Comparison of ENCODE assay signal across 1 cellular context in the genomic region with DNA sequence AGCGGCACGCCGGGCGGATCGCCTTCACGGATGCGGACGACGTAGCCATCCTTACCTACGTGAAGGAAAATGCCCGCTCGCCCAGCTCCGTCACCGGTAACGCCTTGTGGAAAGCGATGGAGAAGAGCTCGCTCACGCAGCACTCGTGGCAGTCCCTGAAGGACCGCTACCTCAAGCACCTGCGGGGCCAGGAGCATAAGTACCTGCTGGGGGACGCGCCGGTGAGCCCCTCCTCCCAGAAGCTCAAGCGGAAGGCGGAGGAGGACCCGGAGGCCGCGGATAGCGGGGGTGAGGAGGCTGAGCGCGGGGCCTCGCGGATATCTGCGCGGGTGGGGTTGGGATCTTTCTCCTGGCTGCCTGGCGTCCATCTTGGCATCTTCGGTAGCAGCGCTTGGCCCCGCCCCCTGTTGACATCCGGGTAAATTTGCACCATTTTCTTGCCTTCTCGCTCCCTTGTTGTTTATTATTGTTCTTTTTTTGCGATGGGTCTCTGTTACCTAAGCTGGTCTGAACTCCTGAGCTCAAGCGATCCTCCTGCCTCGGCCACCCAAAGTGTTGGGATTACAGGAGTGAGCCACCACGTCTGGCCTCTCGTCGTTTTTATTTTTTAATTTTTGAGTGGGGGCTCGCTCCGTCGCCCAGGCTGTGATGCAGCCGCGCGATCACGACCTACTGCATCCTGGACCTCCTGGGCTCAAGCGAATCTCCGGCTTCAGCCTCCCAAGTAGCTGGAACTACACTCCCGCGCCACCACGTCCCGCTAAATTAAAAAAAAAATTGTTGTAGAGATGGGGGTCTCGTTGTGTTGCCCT.
TF ChIP-seq lines count a peak whose summit lies in the region.

No MANE protein-coding gene starts in this region.

TF ChIP-seq in HepG2, 621 proteins besides CTCF, POLR2A, EP300 and RAD21 (continues in another document):
- TF ChIP-seq REL (CRISPR knock-in tag; conservative IDR thresholded peaks at IDR 0.05) (no peak), ZNF530 (CRISPR knock-in tag; IDR thresholded peaks at IDR 0.05; ENCODE audit: low read depth) (no peak), CBFB (CRISPR knock-in tag; IDR thresholded peaks at IDR 0.05) (peak; percentile 49; the same call in 1 of the 2 replicates), ISX (CRISPR knock-in tag; conservative IDR thresholded peaks at IDR 0.05) (no peak), ZSCAN9 (CRISPR knock-in tag; IDR thresholded peaks at IDR 0.05; ENCODE audit: borderline replicate concordance) (no peak; the same call in 1 of the 2 replicates), SIN3B (IDR thresholded peaks at IDR 0.05; ENCODE audit: low read length) (no peak; the same call in 1 of the 2 replicates), CHD4 (IDR thresholded peaks at IDR 0.05; ENCODE audit: borderline replicate concordance, low read length) (no peak), RFXANK (CRISPR knock-in tag; IDR thresholded peaks at IDR 0.05) (no peak), YY1 (IDR thresholded peaks at IDR 0.05; ENCODE audit: insufficient read depth, insufficient replicate concordance, low read depth, low read length) (peak; percentile 94), MAF1 (CRISPR knock-in tag; IDR thresholded peaks at IDR 0.05; ENCODE audit: borderline replicate concordance) (no peak), CBX5 (CRISPR knock-in tag; IDR thresholded peaks at IDR 0.05; ENCODE audit: borderline replicate concordance) (0 out of 2 replicates have a peak, but pooled peaks have one; percentile 17), ZNF260 (CRISPR knock-in tag; IDR thresholded peaks at IDR 0.05; ENCODE audit: borderline replicate concordance, low read depth) (no peak), ATF1 (CRISPR knock-in tag; IDR thresholded peaks at IDR 0.05) (no peak), ZNF839 (CRISPR knock-in tag; IDR thresholded peaks at IDR 0.05; ENCODE audit: borderline replicate concordance) (no peak), ZMAT3 (CRISPR knock-in tag; conservative IDR thresholded peaks at IDR 0.05) (0 out of 2 replicates have a peak, but pooled peaks have one; percentile 20), KAT2B (IDR thresholded peaks at IDR 0.05; ENCODE audit: borderline replicate concordance, low read depth, low read length) (no peak), ZNF331 (CRISPR knock-in tag; IDR thresholded peaks at IDR 0.05) (no peak), ZNF337 (CRISPR knock-in tag; IDR thresholded peaks at IDR 0.05; ENCODE audit: borderline replicate concordance, low read depth) (no peak), SP1 (IDR thresholded peaks at IDR 0.05) (no peak), SP1 (CRISPR knock-in tag; IDR thresholded peaks at IDR 0.05) (peak; percentile 48; the same call in 1 of the 2 replicates), NFKBIZ (CRISPR knock-in tag; IDR thresholded peaks at IDR 0.05) (no peak), FOXO1 (CRISPR knock-in tag; IDR thresholded peaks at IDR 0.05) (0 out of 2 replicates have a peak, but pooled peaks have one; percentile 7), IRX3 (CRISPR knock-in tag; IDR thresholded peaks at IDR 0.05; ENCODE audit: borderline replicate concordance, low read depth) (0 out of 2 replicates have a peak, but pooled peaks have one; percentile 58), ZBTB7A (CRISPR knock-in tag; IDR thresholded peaks at IDR 0.05) (no peak), ATF7 (IDR thresholded peaks at IDR 0.05) (no peak), ATF7 (CRISPR knock-in tag; IDR thresholded peaks at IDR 0.05) (no peak), ZSCAN12 (CRISPR knock-in tag; IDR thresholded peaks at IDR 0.05) (no peak), ZNF772 (CRISPR knock-in tag; IDR thresholded peaks at IDR 0.05) (peak; percentile 51; the same call in 1 of the 2 replicates), ZFP36 (IDR thresholded peaks at IDR 0.05; ENCODE audit: borderline replicate concordance, low read depth, low read length, partially characterized antibody) (no peak)
- TF ChIP-seq, protein P1, sequence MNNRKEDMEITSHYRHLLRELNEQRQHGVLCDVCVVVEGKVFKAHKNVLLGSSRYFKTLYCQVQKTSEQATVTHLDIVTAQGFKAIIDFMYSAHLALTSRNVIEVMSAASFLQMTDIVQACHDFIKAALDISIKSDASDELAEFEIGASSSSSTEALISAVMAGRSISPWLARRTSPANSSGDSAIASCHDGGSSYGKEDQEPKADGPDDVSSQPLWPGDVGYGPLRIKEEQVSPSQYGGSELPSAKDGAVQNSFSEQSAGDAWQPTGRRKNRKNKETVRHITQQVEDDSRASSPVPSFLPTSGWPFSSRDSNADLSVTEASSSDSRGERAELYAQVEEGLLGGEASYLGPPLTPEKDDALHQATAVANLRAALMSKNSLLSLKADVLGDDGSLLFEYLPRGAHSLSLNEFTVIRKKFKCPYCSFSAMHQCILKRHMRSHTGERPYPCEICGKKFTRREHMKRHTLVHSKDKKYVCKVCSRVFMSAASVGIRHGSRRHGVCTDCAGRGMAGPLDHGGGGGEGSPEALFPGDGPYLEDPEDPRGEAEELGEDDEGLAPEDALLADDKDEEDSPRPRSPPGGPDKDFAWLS (CRISPR knock-in tag; IDR thresholded peaks at IDR 0.05; ENCODE audit: borderline replicate concordance): no peak
- TF ChIP-seq, protein P2, sequence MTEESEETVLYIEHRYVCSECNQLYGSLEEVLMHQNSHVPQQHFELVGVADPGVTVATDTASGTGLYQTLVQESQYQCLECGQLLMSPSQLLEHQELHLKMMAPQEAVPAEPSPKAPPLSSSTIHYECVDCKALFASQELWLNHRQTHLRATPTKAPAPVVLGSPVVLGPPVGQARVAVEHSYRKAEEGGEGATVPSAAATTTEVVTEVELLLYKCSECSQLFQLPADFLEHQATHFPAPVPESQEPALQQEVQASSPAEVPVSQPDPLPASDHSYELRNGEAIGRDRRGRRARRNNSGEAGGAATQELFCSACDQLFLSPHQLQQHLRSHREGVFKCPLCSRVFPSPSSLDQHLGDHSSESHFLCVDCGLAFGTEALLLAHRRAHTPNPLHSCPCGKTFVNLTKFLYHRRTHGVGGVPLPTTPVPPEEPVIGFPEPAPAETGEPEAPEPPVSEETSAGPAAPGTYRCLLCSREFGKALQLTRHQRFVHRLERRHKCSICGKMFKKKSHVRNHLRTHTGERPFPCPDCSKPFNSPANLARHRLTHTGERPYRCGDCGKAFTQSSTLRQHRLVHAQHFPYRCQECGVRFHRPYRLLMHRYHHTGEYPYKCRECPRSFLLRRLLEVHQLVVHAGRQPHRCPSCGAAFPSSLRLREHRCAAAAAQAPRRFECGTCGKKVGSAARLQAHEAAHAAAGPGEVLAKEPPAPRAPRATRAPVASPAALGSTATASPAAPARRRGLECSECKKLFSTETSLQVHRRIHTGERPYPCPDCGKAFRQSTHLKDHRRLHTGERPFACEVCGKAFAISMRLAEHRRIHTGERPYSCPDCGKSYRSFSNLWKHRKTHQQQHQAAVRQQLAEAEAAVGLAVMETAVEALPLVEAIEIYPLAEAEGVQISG (CRISPR knock-in tag; IDR thresholded peaks at IDR 0.05): no peak; the same call in 1 of the 2 replicates
- TF ChIP-seq, protein P3, sequence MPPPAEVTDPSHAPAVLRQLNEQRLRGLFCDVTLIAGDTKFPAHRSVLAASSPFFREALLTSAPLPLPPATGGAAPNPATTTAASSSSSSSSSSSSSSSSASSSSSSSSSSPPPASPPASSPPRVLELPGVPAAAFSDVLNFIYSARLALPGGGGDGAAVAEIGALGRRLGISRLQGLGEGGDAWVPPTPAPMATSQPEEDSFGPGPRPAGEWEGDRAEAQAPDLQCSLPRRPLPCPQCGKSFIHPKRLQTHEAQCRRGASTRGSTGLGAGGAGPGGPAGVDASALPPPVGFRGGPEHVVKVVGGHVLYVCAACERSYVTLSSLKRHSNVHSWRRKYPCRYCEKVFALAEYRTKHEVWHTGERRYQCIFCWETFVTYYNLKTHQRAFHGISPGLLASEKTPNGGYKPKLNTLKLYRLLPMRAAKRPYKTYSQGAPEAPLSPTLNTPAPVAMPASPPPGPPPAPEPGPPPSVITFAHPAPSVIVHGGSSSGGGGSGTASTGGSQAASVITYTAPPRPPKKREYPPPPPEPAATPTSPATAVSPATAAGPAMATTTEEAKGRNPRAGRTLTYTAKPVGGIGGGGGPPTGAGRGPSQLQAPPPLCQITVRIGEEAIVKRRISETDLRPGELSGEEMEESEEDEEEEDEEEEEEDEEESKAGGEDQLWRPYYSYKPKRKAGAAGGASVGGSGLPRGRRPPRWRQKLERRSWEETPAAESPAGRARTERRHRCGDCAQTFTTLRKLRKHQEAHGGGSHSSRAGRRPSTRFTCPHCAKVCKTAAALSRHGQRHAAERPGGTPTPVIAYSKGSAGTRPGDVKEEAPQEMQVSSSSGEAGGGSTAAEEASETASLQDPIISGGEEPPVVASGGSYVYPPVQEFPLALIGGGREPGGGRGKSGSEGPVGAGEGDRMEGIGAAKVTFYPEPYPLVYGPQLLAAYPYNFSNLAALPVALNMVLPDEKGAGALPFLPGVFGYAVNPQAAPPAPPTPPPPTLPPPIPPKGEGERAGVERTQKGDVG (CRISPR knock-in tag; IDR thresholded peaks at IDR 0.05; ENCODE audit: borderline replicate concordance): no peak; the same call in 1 of the 2 replicates
- TF ChIP-seq, protein P4, sequence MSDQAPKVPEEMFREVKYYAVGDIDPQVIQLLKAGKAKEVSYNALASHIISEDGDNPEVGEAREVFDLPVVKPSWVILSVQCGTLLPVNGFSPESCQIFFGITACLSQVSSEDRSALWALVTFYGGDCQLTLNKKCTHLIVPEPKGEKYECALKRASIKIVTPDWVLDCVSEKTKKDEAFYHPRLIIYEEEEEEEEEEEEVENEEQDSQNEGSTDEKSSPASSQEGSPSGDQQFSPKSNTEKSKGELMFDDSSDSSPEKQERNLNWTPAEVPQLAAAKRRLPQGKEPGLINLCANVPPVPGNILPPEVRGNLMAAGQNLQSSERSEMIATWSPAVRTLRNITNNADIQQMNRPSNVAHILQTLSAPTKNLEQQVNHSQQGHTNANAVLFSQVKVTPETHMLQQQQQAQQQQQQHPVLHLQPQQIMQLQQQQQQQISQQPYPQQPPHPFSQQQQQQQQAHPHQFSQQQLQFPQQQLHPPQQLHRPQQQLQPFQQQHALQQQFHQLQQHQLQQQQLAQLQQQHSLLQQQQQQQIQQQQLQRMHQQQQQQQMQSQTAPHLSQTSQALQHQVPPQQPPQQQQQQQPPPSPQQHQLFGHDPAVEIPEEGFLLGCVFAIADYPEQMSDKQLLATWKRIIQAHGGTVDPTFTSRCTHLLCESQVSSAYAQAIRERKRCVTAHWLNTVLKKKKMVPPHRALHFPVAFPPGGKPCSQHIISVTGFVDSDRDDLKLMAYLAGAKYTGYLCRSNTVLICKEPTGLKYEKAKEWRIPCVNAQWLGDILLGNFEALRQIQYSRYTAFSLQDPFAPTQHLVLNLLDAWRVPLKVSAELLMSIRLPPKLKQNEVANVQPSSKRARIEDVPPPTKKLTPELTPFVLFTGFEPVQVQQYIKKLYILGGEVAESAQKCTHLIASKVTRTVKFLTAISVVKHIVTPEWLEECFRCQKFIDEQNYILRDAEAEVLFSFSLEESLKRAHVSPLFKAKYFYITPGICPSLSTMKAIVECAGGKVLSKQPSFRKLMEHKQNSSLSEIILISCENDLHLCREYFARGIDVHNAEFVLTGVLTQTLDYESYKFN (CRISPR knock-in tag; conservative IDR thresholded peaks at IDR 0.05): no peak
- TF ChIP-seq, protein P5, sequence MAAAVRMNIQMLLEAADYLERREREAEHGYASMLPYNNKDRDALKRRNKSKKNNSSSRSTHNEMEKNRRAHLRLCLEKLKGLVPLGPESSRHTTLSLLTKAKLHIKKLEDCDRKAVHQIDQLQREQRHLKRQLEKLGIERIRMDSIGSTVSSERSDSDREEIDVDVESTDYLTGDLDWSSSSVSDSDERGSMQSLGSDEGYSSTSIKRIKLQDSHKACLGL (CRISPR knock-in tag; IDR thresholded peaks at IDR 0.05): peak; percentile 15; the same call in 1 of the 2 replicates
- TF ChIP-seq, protein P6, sequence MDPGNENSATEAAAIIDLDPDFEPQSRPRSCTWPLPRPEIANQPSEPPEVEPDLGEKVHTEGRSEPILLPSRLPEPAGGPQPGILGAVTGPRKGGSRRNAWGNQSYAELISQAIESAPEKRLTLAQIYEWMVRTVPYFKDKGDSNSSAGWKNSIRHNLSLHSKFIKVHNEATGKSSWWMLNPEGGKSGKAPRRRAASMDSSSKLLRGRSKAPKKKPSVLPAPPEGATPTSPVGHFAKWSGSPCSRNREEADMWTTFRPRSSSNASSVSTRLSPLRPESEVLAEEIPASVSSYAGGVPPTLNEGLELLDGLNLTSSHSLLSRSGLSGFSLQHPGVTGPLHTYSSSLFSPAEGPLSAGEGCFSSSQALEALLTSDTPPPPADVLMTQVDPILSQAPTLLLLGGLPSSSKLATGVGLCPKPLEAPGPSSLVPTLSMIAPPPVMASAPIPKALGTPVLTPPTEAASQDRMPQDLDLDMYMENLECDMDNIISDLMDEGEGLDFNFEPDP (CRISPR knock-in tag; conservative IDR thresholded peaks at IDR 0.05): no peak
- TF ChIP-seq, protein P7, sequence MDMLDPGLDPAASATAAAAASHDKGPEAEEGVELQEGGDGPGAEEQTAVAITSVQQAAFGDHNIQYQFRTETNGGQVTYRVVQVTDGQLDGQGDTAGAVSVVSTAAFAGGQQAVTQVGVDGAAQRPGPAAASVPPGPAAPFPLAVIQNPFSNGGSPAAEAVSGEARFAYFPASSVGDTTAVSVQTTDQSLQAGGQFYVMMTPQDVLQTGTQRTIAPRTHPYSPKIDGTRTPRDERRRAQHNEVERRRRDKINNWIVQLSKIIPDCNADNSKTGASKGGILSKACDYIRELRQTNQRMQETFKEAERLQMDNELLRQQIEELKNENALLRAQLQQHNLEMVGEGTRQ (IDR thresholded peaks at IDR 0.05; ENCODE audit: low read depth, low read length): no peak
- TF ChIP-seq, protein P7 (CRISPR knock-in tag; IDR thresholded peaks at IDR 0.05; ENCODE audit: borderline replicate concordance): no peak
- TF ChIP-seq, protein P8, sequence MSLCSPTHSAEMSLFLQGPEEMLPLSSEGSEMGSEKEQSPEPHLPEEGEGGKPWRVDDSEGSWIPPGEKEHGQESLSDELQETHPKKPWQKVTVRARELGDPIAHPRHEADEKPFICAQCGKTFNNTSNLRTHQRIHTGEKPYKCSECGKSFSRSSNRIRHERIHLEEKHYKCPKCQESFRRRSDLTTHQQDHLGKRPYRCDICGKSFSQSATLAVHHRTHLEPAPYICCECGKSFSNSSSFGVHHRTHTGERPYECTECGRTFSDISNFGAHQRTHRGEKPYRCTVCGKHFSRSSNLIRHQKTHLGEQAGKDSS (CRISPR knock-in tag; IDR thresholded peaks at IDR 0.05; ENCODE audit: borderline replicate concordance, low read depth): no peak
